8 cellular contexts compared by ENCODE assay signal in the genomic region with DNA sequence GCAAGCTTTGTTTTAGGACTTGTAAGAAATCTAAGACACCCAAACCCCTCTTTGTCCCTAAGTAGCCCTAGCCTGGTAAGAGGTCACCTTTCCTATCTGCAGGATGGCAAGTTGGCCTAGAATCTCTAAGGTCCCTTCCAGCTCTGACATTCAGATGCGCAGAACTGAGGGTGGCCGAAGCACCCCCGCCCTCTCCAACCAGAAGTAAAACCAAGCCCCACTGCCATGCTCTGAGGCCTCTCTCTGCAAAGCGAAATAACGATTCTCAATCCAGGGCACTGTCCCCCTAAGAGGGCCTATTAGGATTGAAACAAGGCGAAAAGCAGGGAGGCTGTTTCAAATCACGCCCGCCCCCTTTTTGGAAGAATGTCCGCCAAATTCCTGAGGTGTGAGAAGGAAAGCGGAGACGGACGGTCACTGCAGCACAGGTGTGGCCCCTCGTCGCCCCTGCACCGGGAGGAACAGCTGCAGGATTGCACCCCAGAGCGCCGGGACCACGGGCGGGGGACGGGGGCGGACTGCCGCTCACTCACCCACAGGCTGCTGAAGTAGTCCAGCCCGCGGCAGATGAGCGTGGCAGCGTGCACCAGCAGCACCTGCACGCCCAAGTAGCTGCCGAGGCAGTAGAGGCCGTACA. TPM values are rescaled to one million over a fixed set of nuclear protein-coding genes. Genes with fewer than 3 reads are reported as not detected.
DNase-seq lines count a peak whose midpoint lies in the region; ATAC-seq and TF ChIP-seq lines count a peak whose summit lies in the region.

No MANE protein-coding gene starts in this region.

- DNase-seq in Peyer's patch, result no peak
- DNase-seq in effector memory CD4-positive, alpha-beta T cell, result no peak
- no peak for DNase-seq in dermis blood vessel endothelial cell
- no peak for DNase-seq in SIG-M5 (lab: John Stamatoyannopoulos, UW)
- DNase-seq in DMS114 treated with DMSO at 0.1 percent for 48 hours (lab: John Stamatoyannopoulos, UW; ENCODE audit: unreplicated experiment), result no peak
- DNase-seq in KG1 (lab: John Stamatoyannopoulos, UW), result no peak

- TF ChIP-seq CTCF in Peyer's patch (IDR thresholded peaks at IDR 0.05), result no peak

- no peak for TF ChIP-seq POLR2A in Peyer's patch (IDR thresholded peaks at IDR 0.05)

- no peaks in the 10 kb centered on the region for H3K36me3 ChIP-seq in Peyer's patch
- no peaks in the 10 kb centered on the region for H3K36me3 ChIP-seq in effector memory CD4-positive, alpha-beta T cell (ENCODE audit: control insufficient read depth, insufficient read depth, low read length)
- no peaks in the 10 kb centered on the region for H3K36me3 ChIP-seq in mucosa of rectum (ENCODE audit: control insufficient read depth in 2 of 2, insufficient read depth in 2 of 2, low read length in 2 of 2)

- peak; percentile 6 for ATAC-seq in GM18520 (IDR thresholded peaks at IDR 0.05; ENCODE audit: unreplicated experiment)

- H3K27ac ChIP-seq in Peyer's patch (peak overlapping the region; percentile 87 to 97 (median 93)), mucosa of rectum (ENCODE audit: low read depth in 2 of 2, low read length in 2 of 2) (peak overlapping the region; percentile 58 to 91)
- peak overlapping the region; percentile 82 for H3K27ac ChIP-seq in effector memory CD4-positive, alpha-beta T cell (ENCODE audit: insufficient read depth, low read length, poor library complexity, severe bottlenecking)

- H3K9me3 ChIP-seq in Peyer's patch, result no peaks in the 10 kb centered on the region
- no peaks in the 10 kb centered on the region for H3K9me3 ChIP-seq in effector memory CD4-positive, alpha-beta T cell (ENCODE audit: control insufficient read depth, low read length)
- no peaks in the 10 kb centered on the region for H3K9me3 ChIP-seq in mucosa of rectum (ENCODE audit: control insufficient read depth in 2 of 2, low read length in 2 of 2)

- no peaks in the 10 kb centered on the region for H3K27me3 ChIP-seq in Peyer's patch
- H3K27me3 ChIP-seq in effector memory CD4-positive, alpha-beta T cell (replicated peaks; ENCODE audit: control insufficient read depth, insufficient read depth, low read length, poor library complexity, severe bottlenecking), result no peaks in the 10 kb centered on the region
- no peaks in the 10 kb centered on the region for H3K27me3 ChIP-seq in mucosa of rectum (ENCODE audit: control insufficient read depth in 2 of 2, insufficient read depth in 2 of 2, low read length in 2 of 2)

- H3K9ac ChIP-seq in mucosa of rectum (ENCODE audit: low read depth in 1 of 2, low read length in 2 of 2), result peak overlapping the region; percentile 76 to 81

- H3K4me1 ChIP-seq in Peyer's patch (peaks cover 0 to 46% (median 7%) of the 10 kb centered on the region in 4 donors), mucosa of rectum (ENCODE audit: control insufficient read depth in 2 of 2, insufficient read depth in 2 of 2, low read length in 2 of 2) (peaks cover 9 to 20% of the 10 kb centered on the region in 2 donors)
- H3K4me1 ChIP-seq in effector memory CD4-positive, alpha-beta T cell (ENCODE audit: control insufficient read depth, insufficient read depth, low read length, poor library complexity, severe bottlenecking), result peaks cover 34% of the 10 kb centered on the region

- H3K4me3 ChIP-seq in Peyer's patch (peak overlapping the region; percentile 86 to 97 (median 95)), mucosa of rectum (ENCODE audit: low read length in 2 of 2) (peak overlapping the region; percentile 84 to 85)
- peak overlapping the region; percentile 78 for H3K4me3 ChIP-seq in effector memory CD4-positive, alpha-beta T cell (ENCODE audit: insufficient read depth, low read depth, low read length, poor library complexity, severe bottlenecking)

RNA-seq across cellular contexts. Expression of a gene that starts 0.8 kb away (rescaled TPM):
- 10 to 100 TPM; 14.0 to 78.8 (median 68.3) TPM for total RNA-seq in Peyer's patch
- 82.4 and 119 TPM in 2 replicates for total RNA-seq in dermis blood vessel endothelial cell

RNA-seq across cellular contexts. Expression of a gene that starts 48.1 kb away (rescaled TPM):
- 1 to 10 TPM in 2 of 4 donors, under 1 TPM in 2; 0.80 to 3.8 (median 1.9) TPM for total RNA-seq in Peyer's patch
- under 0.01 and 0.05 TPM in 2 replicates for total RNA-seq in dermis blood vessel endothelial cell
